ENCODE assay signal across 1 cellular context in genomic region chr11:72787262-72788104, GRCh38.
TF ChIP-seq lines count a peak whose summit lies in the region.

No MANE protein-coding gene starts in this region.

TF ChIP-seq in HepG2, 621 proteins besides CTCF, POLR2A, EP300 and RAD21 (continued from another document and continues in another):
- TF ChIP-seq ZBTB4 (CRISPR knock-in tag; IDR thresholded peaks at IDR 0.05; ENCODE audit: borderline replicate concordance): no peak
- peak; percentile 30; the same call in 1 of the 2 replicates for TF ChIP-seq ZNF746 (CRISPR knock-in tag; IDR thresholded peaks at IDR 0.05)
- TF ChIP-seq NCOA1 (CRISPR knock-in tag; IDR thresholded peaks at IDR 0.05): no peak
- TF ChIP-seq SKIL (CRISPR knock-in tag; IDR thresholded peaks at IDR 0.05; ENCODE audit: borderline replicate concordance): no peak
- no peak for TF ChIP-seq HMGXB3 (CRISPR knock-in tag; IDR thresholded peaks at IDR 0.05; ENCODE audit: borderline replicate concordance)
- TF ChIP-seq ZNF839 (CRISPR knock-in tag; IDR thresholded peaks at IDR 0.05; ENCODE audit: borderline replicate concordance): no peak
- TF ChIP-seq ZNF329 (CRISPR knock-in tag; IDR thresholded peaks at IDR 0.05; ENCODE audit: low read depth): no peak
- no peak for TF ChIP-seq ZNF225 (CRISPR knock-in tag; IDR thresholded peaks at IDR 0.05)
- TF ChIP-seq CREM (IDR thresholded peaks at IDR 0.05): peak; percentile 52; the same call in 1 of the 2 replicates
- TF ChIP-seq CREM (CRISPR knock-in tag; IDR thresholded peaks at IDR 0.05): no peak
- peak; percentile 69; the same call in 1 of the 2 replicates for TF ChIP-seq RXRA (CRISPR knock-in tag; IDR thresholded peaks at IDR 0.05)
- TF ChIP-seq ZNF10 (CRISPR knock-in tag; IDR thresholded peaks at IDR 0.05; ENCODE audit: borderline replicate concordance, low read depth): no peak
- TF ChIP-seq ZMAT5 (CRISPR knock-in tag; IDR thresholded peaks at IDR 0.05; ENCODE audit: borderline replicate concordance, low read depth): no peak
- no peak for TF ChIP-seq CREB3 (CRISPR knock-in tag; IDR thresholded peaks at IDR 0.05)
- no peak for TF ChIP-seq SRY (CRISPR knock-in tag; IDR thresholded peaks at IDR 0.05)
- no peak for TF ChIP-seq ZXDC (CRISPR knock-in tag; IDR thresholded peaks at IDR 0.05)
- TF ChIP-seq JDP2 (CRISPR knock-in tag; IDR thresholded peaks at IDR 0.05; ENCODE audit: borderline replicate concordance): no peak
- peak; percentile 68; the same call in 1 of the 2 replicates for TF ChIP-seq ZNF614 (CRISPR knock-in tag; IDR thresholded peaks at IDR 0.05; ENCODE audit: borderline replicate concordance)
- no peak for TF ChIP-seq SNAPC4 (CRISPR knock-in tag; IDR thresholded peaks at IDR 0.05)
- TF ChIP-seq ZNF598 (CRISPR knock-in tag; IDR thresholded peaks at IDR 0.05; ENCODE audit: borderline replicate concordance): no peak
- no peak for TF ChIP-seq AGO2 (optimal IDR thresholded peaks at IDR 0.05; ENCODE audit: low read depth, low read length)
- no peak for TF ChIP-seq ZNF720 (CRISPR knock-in tag; IDR thresholded peaks at IDR 0.05)
- no peak; the same call in 1 of the 2 replicates for TF ChIP-seq POLR2G (IDR thresholded peaks at IDR 0.05; ENCODE audit: low read depth, low read length)
- TF ChIP-seq SMAD3 (CRISPR knock-in tag; IDR thresholded peaks at IDR 0.05): no peak
- TF ChIP-seq ZNF256 (CRISPR knock-in tag; conservative IDR thresholded peaks at IDR 0.05): no peak
- TF ChIP-seq NR2F2 (IDR thresholded peaks at IDR 0.05; ENCODE audit: borderline replicate concordance, low read depth): no peak
- peak; percentile 51; the same call in 1 of the 2 replicates for TF ChIP-seq NCOR1 (IDR thresholded peaks at IDR 0.05; ENCODE audit: borderline replicate concordance, low read length)
- TF ChIP-seq TBX2 (CRISPR knock-in tag; IDR thresholded peaks at IDR 0.05; ENCODE audit: borderline replicate concordance): no peak; the same call in 1 of the 2 replicates
- no peak for TF ChIP-seq ZNF263 (CRISPR knock-in tag; IDR thresholded peaks at IDR 0.05)
- no peak for TF ChIP-seq ZNF282 (IDR thresholded peaks at IDR 0.05; ENCODE audit: partially characterized antibody)
- no peak for TF ChIP-seq SKI (IDR thresholded peaks at IDR 0.05; ENCODE audit: partially characterized antibody)
- TF ChIP-seq SAP130 (CRISPR knock-in tag; IDR thresholded peaks at IDR 0.05; ENCODE audit: low read depth): peak; percentile 89
- TF ChIP-seq MED1 (CRISPR knock-in tag; IDR thresholded peaks at IDR 0.05): peak; percentile 48; the same call in 1 of the 2 replicates
- no peak for TF ChIP-seq U2AF1 (optimal IDR thresholded peaks at IDR 0.05; ENCODE audit: low read depth, low read length)
- no peak for TF ChIP-seq HMGA1 (CRISPR knock-in tag; conservative IDR thresholded peaks at IDR 0.05)
- TF ChIP-seq MTF1 (CRISPR knock-in tag; IDR thresholded peaks at IDR 0.05): no peak
- no peak for TF ChIP-seq PCBP2 (optimal IDR thresholded peaks at IDR 0.05; ENCODE audit: low read depth, low read length, poor library complexity, severe bottlenecking)
- TF ChIP-seq NFIB (CRISPR knock-in tag; IDR thresholded peaks at IDR 0.05; ENCODE audit: borderline replicate concordance): no peak
- TF ChIP-seq ZSCAN20 (CRISPR knock-in tag; IDR thresholded peaks at IDR 0.05; ENCODE audit: borderline replicate concordance): no peak
- no peak for TF ChIP-seq ELK4 (CRISPR knock-in tag; IDR thresholded peaks at IDR 0.05; ENCODE audit: borderline replicate concordance)
- no peak for TF ChIP-seq TCF7L2 (IDR thresholded peaks at IDR 0.05; ENCODE audit: low read depth, low read length)
